27 cellular contexts compared by ENCODE assay signal in genomic region chrY:19134426-19134825, GRCh38.
"Had no signal": no experiment of that assay in that cellular context is flagged by ENCODE, and none has a peak within 500 bp of the region (broad histone marks: within the 10 kb centered on the region; RNA-seq: fewer than 3 reads in every experiment).

No MANE protein-coding gene starts in this region.

- ATAC-seq: activated naive CD4-positive, alpha-beta T cell treated with anti-CD3 and anti-CD28 coated beads, Interleukin-2, amount 50 U/mL, for 72 hours; activated T-cell treated with anti-CD3 and anti-CD28 coated beads, Interleukin-2, amount 50 U/mL, for 72 hours; foreskin keratinocyte; gastrocnemius medialis; WTC11 had no signal

- DNase-seq: activated CD4-positive, alpha-beta memory T cell treated with anti-CD3 and anti-CD28 coated beads, Interleukin-2, amount 10 ng/mL, durations not matched to agents 7 days and 5 days; activated CD4-positive, alpha-beta T cell treated with anti-CD3 and anti-CD28 coated beads for 1 hour; activated CD4-positive, alpha-beta T cell treated with anti-CD3 and anti-CD28 coated beads for 4 hours; activated CD4-positive, alpha-beta T cell treated with anti-CD3 and anti-CD28 coated beads, Interleukin-2, amount 10 ng/mL, durations not matched to agents 7 days and 5 days; activated CD4-positive, alpha-beta T cell treated with anti-CD3 and anti-CD28 coated beads, Interleukin-2, amount 50 U/mL, for 4 hours; activated CD8-positive, alpha-beta memory T cell treated with anti-CD3 and anti-CD28 coated beads, Interleukin-2, amount 50 U/mL, for 48 hours; activated gamma-delta T cell; activated naive CD4-positive, alpha-beta T cell; activated naive CD4-positive, alpha-beta T cell treated with anti-CD3 and anti-CD28 coated beads, Interleukin-2, amount 10 ng/mL, durations not matched to agents 7 days and 5 days; activated naive CD8-positive, alpha-beta T cell treated with anti-CD3 and anti-CD28 coated beads, Interleukin-2, amount 10 ng/mL, durations not matched to agents 7 days and 5 days; activated T-cell treated with anti-CD3 and anti-CD28 coated beads for 4 hours; activated T-cell treated with anti-CD3 and anti-CD28 coated beads, Interleukin-2, amount 50 U/mL, for 24 hours; activated T-cell treated with anti-CD3 and anti-CD28 coated beads, Interleukin-2, amount 50 U/mL, for 72 hours; brain microvascular endothelial cell; dorsolateral prefrontal cortex; effector memory CD4-positive, alpha-beta T cell; endodermal cell; erythroblast; foreskin keratinocyte; gastrocnemius medialis; T-helper 2 cell had no signal

- FAIRE-seq: bronchial epithelial cell had no signal

- H3K4me3 ChIP-seq: ascending aorta, coronary artery, dorsolateral prefrontal cortex, esophagus muscularis mucosa, gastrocnemius medialis had no signal
